ENCODE assay signal across 9 cellular contexts in genomic region chr6:89311853-89312531, GRCh38. TPM values are rescaled to one million over a fixed set of nuclear protein-coding genes. Genes with fewer than 3 reads are reported as not detected.
DNase-seq lines count a peak whose midpoint lies in the region; ATAC-seq and TF ChIP-seq lines count a peak whose summit lies in the region.
"Had no signal": no experiment of that assay in that cellular context is flagged by ENCODE, and none has a peak within 500 bp of the region (broad histone marks: within the 10 kb centered on the region; RNA-seq: fewer than 3 reads in every experiment).

No MANE protein-coding gene starts in this region.

- intact Hi-C loops in PC-3 (cut with micrococcal nuclease), result no loop called here

- peak; percentile 37; the same call in 1 of the 2 replicates for TF ChIP-seq CTCF in PC-3 (conservative IDR thresholded peaks at IDR 0.05; ENCODE audit: low read depth, low read length)

- no peaks in the 10 kb centered on the region for H3K79me2 ChIP-seq in PC-3 (ENCODE audit: low read length)

- H3K9me3 ChIP-seq in PC-3 (ENCODE audit: low read length) (no peaks in the 10 kb centered on the region), T-helper 17 cell (ENCODE audit: control insufficient read depth, low read length, poor library complexity, severe bottlenecking) (no peaks in the 10 kb centered on the region)

- 0 out of 2 replicates have a peak overlapping the region, but pooled peaks have one; percentile 6 for H3K4me2 ChIP-seq in PC-3 (ENCODE audit: low read length)

- no peaks in the 10 kb centered on the region for H4K20me1 ChIP-seq in PC-3 (ENCODE audit: low read length)

- CTCF ChIA-PET in PC-3 (lab: Charles Lee), result no interaction called here
- CTCF ChIA-PET in activated CD8-positive, alpha-beta T cell treated with anti-CD3 and anti-CD28 coated beads, Interleukin-2, amount 10 ng/mL, durations not matched to agents 7 days and 5 days (lab: Charles Lee), result interaction anchor here (0.8 to 1.5 kb wide), 3 partner anchors 10 to 60 kb away, joined by 3 to 6 read pairs (median 4); no protein-coding TSS in a partner anchor

- no peak overlapping the region for H3K27ac ChIP-seq in PC-3 (ENCODE audit: low read length)

- no peak overlapping the region for H3K4me3 ChIP-seq in PC-3 (ENCODE audit: low read length)

- no TSS peak for BruUV-seq in PC-3 (replicated peaks; lab: Mats Ljungman, UMichigan)

- H3K9me3 Mint-ChIP-seq in activated CD8-positive, alpha-beta T cell treated with anti-CD3 and anti-CD28 coated beads, Interleukin-2, amount 10 ng/mL, durations not matched to agents 7 days and 5 days (ENCODE audit: insufficient read depth), result no peaks in the 10 kb centered on the region
- H3K9me3 Mint-ChIP-seq: natural killer cell treated with Interleukin-12 subunit alpha and Interleukin-12 subunit beta and Interleukin-15 and Interleukin-18, amount 100 ng/mL, for 72 hours had no signal

- no peaks in the 10 kb centered on the region for H3K4me1 Mint-ChIP-seq in activated CD8-positive, alpha-beta T cell treated with anti-CD3 and anti-CD28 coated beads, Interleukin-2, amount 10 ng/mL, durations not matched to agents 7 days and 5 days (ENCODE audit: low read depth)
- peaks cover 10% of the 10 kb centered on the region for H3K4me1 Mint-ChIP-seq in T-helper 17 cell

- no peak overlapping the region for H2AFZ ChIP-seq in PC-3 (ENCODE audit: low read length)

- H3K27ac Mint-ChIP-seq in activated CD8-positive, alpha-beta T cell treated with anti-CD3 and anti-CD28 coated beads, Interleukin-2, amount 10 ng/mL, durations not matched to agents 7 days and 5 days, result no peak overlapping the region
- no peak overlapping the region for H3K27ac Mint-ChIP-seq in T-helper 17 cell

- no peak overlapping the region for H3K4me3 Mint-ChIP-seq in activated CD8-positive, alpha-beta T cell treated with anti-CD3 and anti-CD28 coated beads, Interleukin-2, amount 10 ng/mL, durations not matched to agents 7 days and 5 days
- H3K4me3 Mint-ChIP-seq in T-helper 17 cell, result no peak overlapping the region
- H3K4me3 Mint-ChIP-seq: natural killer cell treated with Interleukin-12 subunit alpha and Interleukin-12 subunit beta and Interleukin-15 and Interleukin-18, amount 100 ng/mL, for 72 hours had no signal

- POLR2A ChIA-PET in PC-3 (lab: Charles Lee; ENCODE audit: unreplicated experiment), result no interaction called here
- POLR2A ChIA-PET in activated CD8-positive, alpha-beta T cell treated with anti-CD3 and anti-CD28 coated beads, Interleukin-2, amount 10 ng/mL, durations not matched to agents 7 days and 5 days (lab: Charles Lee), result interaction anchor here (0.6 kb wide), 1 partner anchor 716 kb away, joined by 3 read pairs; no protein-coding TSS in a partner anchor

- no peaks in the 10 kb centered on the region for H3K36me3 Mint-ChIP-seq in activated CD8-positive, alpha-beta T cell treated with anti-CD3 and anti-CD28 coated beads, Interleukin-2, amount 10 ng/mL, durations not matched to agents 7 days and 5 days (ENCODE audit: low read depth)
- no peaks in the 10 kb centered on the region for H3K36me3 Mint-ChIP-seq in T-helper 17 cell (ENCODE audit: low read depth)
- H3K36me3 Mint-ChIP-seq: natural killer cell treated with Interleukin-12 subunit alpha and Interleukin-12 subunit beta and Interleukin-15 and Interleukin-18, amount 100 ng/mL, for 72 hours had no signal

- H3K27me3 ChIP-seq in PC-3 (ENCODE audit: low read length), result no peaks in the 10 kb centered on the region

- H3K27me3 Mint-ChIP-seq in activated CD8-positive, alpha-beta T cell treated with anti-CD3 and anti-CD28 coated beads, Interleukin-2, amount 10 ng/mL, durations not matched to agents 7 days and 5 days (ENCODE audit: low read depth), result peaks cover 4% of the 10 kb centered on the region
- H3K27me3 Mint-ChIP-seq in T-helper 17 cell, result peaks cover 5% of the 10 kb centered on the region

- DNase-seq in EH (ENCODE audit: low read depth) (peak; percentile 82), PC-3 (peak; percentile 48), mucosa of gallbladder (ENCODE audit: low spot score) (peak; percentile 60), NCI-H1436 (lab: John Stamatoyannopoulos, UW) (no peak), T-helper 17 cell (no peak)
- no peak for DNase-seq in activated CD8-positive, alpha-beta T cell treated with anti-CD3 and anti-CD28 coated beads, Interleukin-2, amount 10 ng/mL, durations not matched to agents 7 days and 5 days

- peaks cover 28% of the 10 kb centered on the region for H3K4me1 ChIP-seq in PC-3 (ENCODE audit: insufficient read depth, low read length)

- no peak overlapping the region for H3K9ac ChIP-seq in PC-3 (ENCODE audit: low read length)

- no peaks in the 10 kb centered on the region for H3K9me2 ChIP-seq in PC-3 (replicated peaks; ENCODE audit: low read length)

- no peaks in the 10 kb centered on the region for H3F3A ChIP-seq in PC-3 (ENCODE audit: low read length, unreplicated experiment)

- H3K36me3 ChIP-seq in PC-3 (ENCODE audit: low read depth, low read length), result no peaks in the 10 kb centered on the region

- ATAC-seq in PC-3, result peak; percentile 59
- ATAC-seq in esophagus mucosa, result peak; percentile 51
- no peak for ATAC-seq in activated CD8-positive, alpha-beta T cell treated with anti-CD3 and anti-CD28 coated beads, Interleukin-2, amount 10 ng/mL, durations not matched to agents 7 days and 5 days
- no peak for ATAC-seq in HG02588 (IDR thresholded peaks at IDR 0.05; ENCODE audit: unreplicated experiment)
- no peak for ATAC-seq in T-helper 17 cell

RNA-seq across cellular contexts. Expression of gene GABRR2, which starts 3.1 kb away (rescaled TPM):
- total RNA-seq in PC-3 (2014; rRNA removed) (0.23 and 0.36 TPM in 2 replicates), esophagus mucosa (not detected), mucosa of gallbladder (0.92 TPM), T-helper 17 cell (1 to 10 TPM in 1 of 2 donors, under 1 TPM in 1; 0.65 to 1.4 TPM)
- under 1 TPM; 0.18 to 0.42 TPM for total RNA-seq in activated CD8-positive, alpha-beta T cell treated with anti-CD3 and anti-CD28 coated beads, Interleukin-2, amount 10 ng/mL, durations not matched to agents 7 days and 5 days

RNA-seq across cellular contexts. Expression of gene UBE2J1, which starts 40.5 kb away (rescaled TPM):
- 22.4 and 23.2 TPM in 2 replicates for total RNA-seq in PC-3 (2014; rRNA removed)
- 22.6 TPM for total RNA-seq in esophagus mucosa
- 32.5 TPM for total RNA-seq in mucosa of gallbladder
- 10 to 100 TPM; 30.1 to 30.3 TPM for total RNA-seq in activated CD8-positive, alpha-beta T cell treated with anti-CD3 and anti-CD28 coated beads, Interleukin-2, amount 10 ng/mL, durations not matched to agents 7 days and 5 days
- 10 to 100 TPM; 32.1 to 35.2 TPM for total RNA-seq in T-helper 17 cell

Comparison
In these comparisons a context has a peak if more than half of its experiments do, and no peak if none do; other contexts are left out.
1. DNase-seq: peak in EH (single experiment), PC-3 (single experiment) and mucosa of gallbladder (single experiment); none in activated CD8-positive, alpha-beta T cell treated with anti-CD3 and anti-CD28 coated beads, Interleukin-2, amount 10 ng/mL, durations not matched to agents 7 days and 5 days (single experiment), NCI-H1436 (single experiment) and T-helper 17 cell (0 of 3).
2. ATAC-seq: peak in PC-3 (single experiment) and esophagus mucosa (single experiment); none in activated CD8-positive, alpha-beta T cell treated with anti-CD3 and anti-CD28 coated beads, Interleukin-2, amount 10 ng/mL, durations not matched to agents 7 days and 5 days (single experiment), HG02588 (single experiment) and T-helper 17 cell (single experiment).